ENCODE assay signal across 8 cellular contexts in the genomic region with DNA sequence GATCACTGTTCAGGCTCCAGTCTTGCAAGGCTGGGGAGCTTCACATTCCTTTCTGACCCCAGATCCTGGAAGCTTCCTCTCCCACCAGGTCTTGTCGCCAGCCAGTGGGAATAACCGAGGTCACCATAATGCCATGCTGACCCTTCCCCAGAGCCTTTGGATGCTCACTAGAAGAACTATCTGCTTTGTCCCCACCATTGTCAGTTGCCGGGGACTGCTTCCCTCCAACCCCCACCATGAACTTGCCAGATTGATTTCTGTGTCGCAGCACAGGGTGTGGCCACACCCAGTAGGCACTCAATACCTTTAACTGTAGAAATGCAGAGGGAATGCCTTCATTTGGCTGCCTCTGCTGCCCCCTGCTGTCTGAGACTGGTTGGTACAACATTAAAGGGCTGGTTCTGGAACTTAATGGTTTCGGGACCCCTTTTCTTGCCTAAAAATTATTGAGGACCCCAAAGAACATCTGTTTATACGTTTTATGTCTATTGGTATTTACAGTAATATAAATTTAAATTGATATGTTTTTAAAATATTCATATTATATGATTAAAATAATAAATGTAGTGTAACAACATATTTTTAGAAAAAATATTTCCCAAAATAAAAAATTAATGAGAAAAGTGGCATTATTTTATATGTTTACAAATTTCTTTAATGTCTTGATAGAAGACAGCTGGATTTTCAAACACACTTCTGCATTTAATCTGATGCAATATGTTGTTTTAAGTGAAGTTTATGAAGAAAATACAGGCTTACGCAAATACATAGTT. TPM values are rescaled to one million over a fixed set of nuclear protein-coding genes. Genes with fewer than 3 reads are reported as not detected.
DNase-seq lines count a peak whose midpoint lies in the region; ATAC-seq lines count a peak whose summit lies in the region.

No MANE protein-coding gene starts in this region.

- peaks cover 22% of the 10 kb centered on the region for H3K4me1 ChIP-seq in CD4-positive, CD25-positive, alpha-beta regulatory T cell (ENCODE audit: control insufficient read depth, insufficient read depth, low read length, poor library complexity, severe bottlenecking)

- H3K9me3 Mint-ChIP-seq in CD4-positive, CD25-positive, alpha-beta regulatory T cell = no peaks in the 10 kb centered on the region

- peaks cover 10 to 50% (median 23%) of the 10 kb centered on the region in 4 donors for H3K4me1 Mint-ChIP-seq in CD4-positive, CD25-positive, alpha-beta regulatory T cell

- H3K9me3 ChIP-seq in CD4-positive, CD25-positive, alpha-beta regulatory T cell (ENCODE audit: control insufficient read depth in 2 of 2, low read length in 2 of 2) = no peaks in the 10 kb centered on the region

- H3K27me3 Mint-ChIP-seq in CD4-positive, CD25-positive, alpha-beta regulatory T cell = no peaks in the 10 kb centered on the region

- H3K27me3 ChIP-seq in CD4-positive, CD25-positive, alpha-beta regulatory T cell (ENCODE audit: control insufficient read depth, insufficient read depth, low read length) = no peaks in the 10 kb centered on the region

- peak overlapping the region; percentile 46 to 81 (median 63) for H3K4me3 Mint-ChIP-seq in CD4-positive, CD25-positive, alpha-beta regulatory T cell

- no peaks in the 10 kb centered on the region for H3K36me3 Mint-ChIP-seq in CD4-positive, CD25-positive, alpha-beta regulatory T cell

- DNase-seq in CD4-positive, CD25-positive, alpha-beta regulatory T cell = peak; percentile 75 to 92 (median 83)
- DNase-seq in NCI-H82 treated with DMSO at 0.1 percent for 48 hours (lab: John Stamatoyannopoulos, UW; ENCODE audit: unreplicated experiment) (peak; percentile 31), ecto neural progenitor cell (ENCODE audit: low spot score) (peak; percentile 85), lung microvascular endothelial cell (ENCODE audit: low read depth in 2 of 2) (peak; percentile 56 to 73)
- peak; percentile 68 to 79 for DNase-seq in activated CD4-positive, alpha-beta T cell treated with anti-CD3 and anti-CD28 coated beads, Interleukin-2, amount 50 U/mL, for 24 hours (ENCODE audit: low read depth in 1 of 2, low spot score in 1 of 2)
- DNase-seq in stimulated activated CD8-positive, alpha-beta memory T cell treated with anti-CD3 and anti-CD28 coated beads, Interleukin-2, amount 100 ng/mL, for 1 hour (ENCODE audit: low read depth in 2 of 2) = peak; percentile 62 to 72

- peak overlapping the region; percentile 37 for H3K4me3 ChIP-seq in CD4-positive, CD25-positive, alpha-beta regulatory T cell (ENCODE audit: low read depth, low read length)

- peak; percentile 87 to 88 for ATAC-seq in CD4-positive, CD25-positive, alpha-beta regulatory T cell (ENCODE audit: low read depth in 2 of 2)
- ATAC-seq in HG03196 (IDR thresholded peaks at IDR 0.05; ENCODE audit: unreplicated experiment) = peak; percentile 39
- no peak for ATAC-seq in GM19455 (IDR thresholded peaks at IDR 0.05; ENCODE audit: unreplicated experiment)

- H3K27ac ChIP-seq in CD4-positive, CD25-positive, alpha-beta regulatory T cell (ENCODE audit: insufficient read depth, low read length, poor library complexity, severe bottlenecking) = no peak overlapping the region

- no peaks in the 10 kb centered on the region for H3K36me3 ChIP-seq in CD4-positive, CD25-positive, alpha-beta regulatory T cell (ENCODE audit: control insufficient read depth, insufficient read depth, low read length)

- peak overlapping the region in 2 of 3 donors; percentile 15 to 83 for H3K27ac Mint-ChIP-seq in CD4-positive, CD25-positive, alpha-beta regulatory T cell

RNA-seq across cellular contexts. Expression of gene GDPD5, which starts 6.6 kb away (rescaled TPM):
- 170 TPM for total RNA-seq in CD4-positive, CD25-positive, alpha-beta regulatory T cell
- 10 to 100 TPM in 3 of 4 donors, 1 to 10 TPM in 1; 8.0 to 23.4 (median 15.9) TPM for polyA plus RNA-seq in CD4-positive, CD25-positive, alpha-beta regulatory T cell
- 14.2 and 15.9 TPM in 2 replicates for total RNA-seq in lung microvascular endothelial cell

RNA-seq across cellular contexts. Expression of gene SERPINH1, which starts 29.7 kb away (rescaled TPM):
- 3.4 TPM for total RNA-seq in CD4-positive, CD25-positive, alpha-beta regulatory T cell
- 1 to 10 TPM; 1.2 to 4.5 (median 3.3) TPM for polyA plus RNA-seq in CD4-positive, CD25-positive, alpha-beta regulatory T cell
- total RNA-seq in lung microvascular endothelial cell = 211 and 279 TPM in 2 replicates

Comparison
In these comparisons a context has a peak if more than half of its experiments do, and no peak if none do; other contexts are left out.
1. DNase-seq: peak in every context shown above with its lines; median percentile 85 in ecto neural progenitor cell; 83 in CD4-positive, CD25-positive, alpha-beta regulatory T cell; 74 in activated CD4-positive, alpha-beta T cell treated with anti-CD3 and anti-CD28 coated beads, Interleukin-2, amount 50 U/mL, for 24 hours; 67 in stimulated activated CD8-positive, alpha-beta memory T cell treated with anti-CD3 and anti-CD28 coated beads, Interleukin-2, amount 100 ng/mL, for 1 hour; 64 in lung microvascular endothelial cell; 31 in NCI-H82 treated with DMSO at 0.1 percent for 48 hours.
2. RNA of gene GDPD5, which starts 6.6 kb away (total RNA-seq): 170 TPM in CD4-positive, CD25-positive, alpha-beta regulatory T cell (single experiment); 14.2 to 15.9 TPM in lung microvascular endothelial cell; every median in the first group is over 10 times any median in the second.
3. RNA of gene SERPINH1, which starts 29.7 kb away (total RNA-seq): 211 to 279 TPM in lung microvascular endothelial cell; 3.4 TPM in CD4-positive, CD25-positive, alpha-beta regulatory T cell (single experiment); every median in the first group is over 10 times any median in the second.